Comparison of ENCODE assay signal across 8 cellular contexts in the genomic region with DNA sequence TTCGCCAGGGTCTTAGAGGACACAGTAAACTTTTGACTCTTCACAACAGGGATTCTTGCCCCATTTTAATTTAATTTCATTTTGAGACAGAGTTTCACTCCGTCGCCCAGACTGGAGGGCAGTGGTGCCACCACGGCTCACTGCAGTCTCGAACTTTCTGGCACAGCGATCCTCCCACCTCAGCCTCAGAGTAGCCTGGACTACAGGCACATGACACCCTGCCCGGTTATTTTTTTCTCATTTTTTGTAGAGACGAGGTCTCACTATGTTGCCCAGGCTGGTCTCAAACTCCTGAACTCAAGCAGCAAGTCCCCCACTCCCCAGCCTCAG. TPM values are rescaled to one million over a fixed set of nuclear protein-coding genes. Genes with fewer than 3 reads are reported as not detected.
DNase-seq lines count a peak whose midpoint lies in the region; ATAC-seq and TF ChIP-seq lines count a peak whose summit lies in the region.

No MANE protein-coding gene starts in this region.

- no peak overlapping the region for H2AFZ ChIP-seq in neural cell (ENCODE audit: low read depth, low read length)

- no peaks in the 10 kb centered on the region for H3K9me2 ChIP-seq in neural cell (ENCODE audit: insufficient read depth, low read length)

- peaks cover 10% of the 10 kb centered on the region for H3K79me2 ChIP-seq in neural cell (replicated peaks; ENCODE audit: insufficient read depth, low read length)

- peak; percentile 4 for TF ChIP-seq RAD21 in neural cell (conservative IDR thresholded peaks at IDR 0.05)

- H3K4me2 ChIP-seq in neural cell (ENCODE audit: low read length), result no peak overlapping the region

- TF ChIP-seq CTCF in BJ (IDR thresholded peaks at IDR 0.05; ENCODE audit: insufficient read depth, low read depth, low read length) (no peak), LNCAP (IDR thresholded peaks at IDR 0.05) (0 out of 2 replicates have a peak, but pooled peaks have one; percentile 4), choroid plexus epithelial cell (conservative IDR thresholded peaks at IDR 0.05; ENCODE audit: low read depth, low read length) (no peak), neural cell (IDR thresholded peaks at IDR 0.05; ENCODE audit: poor library complexity, severe bottlenecking) (no peak)

- POLR2A ChIA-PET in BJ (lab: Charles Lee), result no interaction called here

- H3K36me3 ChIP-seq in BJ (ENCODE audit: control insufficient read depth, insufficient read depth, low read length), result peaks cover 3% of the 10 kb centered on the region
- H3K36me3 ChIP-seq in neural cell (ENCODE audit: insufficient read depth, low read length), result no peaks in the 10 kb centered on the region

- ATAC-seq in GM18520 (IDR thresholded peaks at IDR 0.05; ENCODE audit: unreplicated experiment), result no peak

- no peak overlapping the region for H3K9ac ChIP-seq in neural cell (ENCODE audit: low read length)

- H3F3A ChIP-seq in neural cell (ENCODE audit: insufficient read depth, low read length, poor library complexity, severe bottlenecking), result no peaks in the 10 kb centered on the region

- H3K9me3 ChIP-seq in neural cell (ENCODE audit: low read length), result no peaks in the 10 kb centered on the region

- H3K4me3 ChIP-seq in BJ (ENCODE audit: low read depth, low read length) (peak overlapping the region; percentile 94; the same call in 1 of the 2 replicates), choroid plexus epithelial cell (ENCODE audit: low read depth, low read length) (peak overlapping the region; percentile 77), neural cell (ENCODE audit: low read length) (peak overlapping the region; percentile 81)

- DNase-seq in BJ (ENCODE audit: low read depth), result no peak
- no peak for DNase-seq in choroid plexus epithelial cell (ENCODE audit: low read depth)
- DNase-seq in DMS79 (lab: John Stamatoyannopoulos, UW), result no peak
- no peak for DNase-seq in epidermal melanocyte (ENCODE audit: insufficient read length, low spot score)
- DNase-seq in NCI-H226, result no peak

- CTCF ChIA-PET in BJ (lab: Yijun Ruan, JAX), result interaction anchor here (1.0 to 1.8 kb wide), 5 partner anchors 11 to 722 kb away, joined by 3 to 6 read pairs (median 4); no protein-coding TSS in a partner anchor

- no peak overlapping the region for H3K27ac ChIP-seq in neural cell (ENCODE audit: low read length)

- no peak for TF ChIP-seq EP300 in neural cell (conservative IDR thresholded peaks at IDR 0.05; ENCODE audit: poor library complexity, severe bottlenecking)

- H4K20me1 ChIP-seq in neural cell (ENCODE audit: insufficient read depth), result no peaks in the 10 kb centered on the region

- H3K27me3 ChIP-seq in BJ (ENCODE audit: control insufficient read depth, insufficient read depth, low read length), result no peaks in the 10 kb centered on the region
- H3K27me3 ChIP-seq in neural cell (ENCODE audit: insufficient read depth, low read depth, low read length), result no peaks in the 10 kb centered on the region

TF ChIP-seq in neural cell, 6 proteins besides CTCF, POLR2A, EP300 and RAD21:
- TF ChIP-seq, protein P1, sequence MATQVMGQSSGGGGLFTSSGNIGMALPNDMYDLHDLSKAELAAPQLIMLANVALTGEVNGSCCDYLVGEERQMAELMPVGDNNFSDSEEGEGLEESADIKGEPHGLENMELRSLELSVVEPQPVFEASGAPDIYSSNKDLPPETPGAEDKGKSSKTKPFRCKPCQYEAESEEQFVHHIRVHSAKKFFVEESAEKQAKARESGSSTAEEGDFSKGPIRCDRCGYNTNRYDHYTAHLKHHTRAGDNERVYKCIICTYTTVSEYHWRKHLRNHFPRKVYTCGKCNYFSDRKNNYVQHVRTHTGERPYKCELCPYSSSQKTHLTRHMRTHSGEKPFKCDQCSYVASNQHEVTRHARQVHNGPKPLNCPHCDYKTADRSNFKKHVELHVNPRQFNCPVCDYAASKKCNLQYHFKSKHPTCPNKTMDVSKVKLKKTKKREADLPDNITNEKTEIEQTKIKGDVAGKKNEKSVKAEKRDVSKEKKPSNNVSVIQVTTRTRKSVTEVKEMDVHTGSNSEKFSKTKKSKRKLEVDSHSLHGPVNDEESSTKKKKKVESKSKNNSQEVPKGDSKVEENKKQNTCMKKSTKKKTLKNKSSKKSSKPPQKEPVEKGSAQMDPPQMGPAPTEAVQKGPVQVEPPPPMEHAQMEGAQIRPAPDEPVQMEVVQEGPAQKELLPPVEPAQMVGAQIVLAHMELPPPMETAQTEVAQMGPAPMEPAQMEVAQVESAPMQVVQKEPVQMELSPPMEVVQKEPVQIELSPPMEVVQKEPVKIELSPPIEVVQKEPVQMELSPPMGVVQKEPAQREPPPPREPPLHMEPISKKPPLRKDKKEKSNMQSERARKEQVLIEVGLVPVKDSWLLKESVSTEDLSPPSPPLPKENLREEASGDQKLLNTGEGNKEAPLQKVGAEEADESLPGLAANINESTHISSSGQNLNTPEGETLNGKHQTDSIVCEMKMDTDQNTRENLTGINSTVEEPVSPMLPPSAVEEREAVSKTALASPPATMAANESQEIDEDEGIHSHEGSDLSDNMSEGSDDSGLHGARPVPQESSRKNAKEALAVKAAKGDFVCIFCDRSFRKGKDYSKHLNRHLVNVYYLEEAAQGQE (IDR thresholded peaks at IDR 0.05; ENCODE audit: borderline replicate concordance), result no peak
- TF ChIP-seq POLR2AphosphoS5 (IDR thresholded peaks at IDR 0.05), result no peak
- TF ChIP-seq TAF1 (IDR thresholded peaks at IDR 0.05; ENCODE audit: low read depth), result no peak
- no peak for TF ChIP-seq SMC3 (conservative IDR thresholded peaks at IDR 0.05; ENCODE audit: poor library complexity)
- TF ChIP-seq MXI1 (conservative IDR thresholded peaks at IDR 0.05; ENCODE audit: poor library complexity, severe bottlenecking), result no peak
- TF ChIP-seq EZH2 (IDR thresholded peaks at IDR 0.05; ENCODE audit: borderline replicate concordance, insufficient read depth, low read length, poor library complexity, severe bottlenecking), result no peak

RNA-seq across cellular contexts. Expression of a gene that starts 0.3 kb away (rescaled TPM):
- polyA plus RNA-seq in BJ (2011; rRNA removed), result 8.1 and 14.9 TPM in 2 replicates
- polyA minus RNA-seq in BJ (2011; rRNA and poly(A)+ RNA removed), result 7.9 and 15.0 TPM in 2 replicates
- polyA plus RNA-seq in neural cell, result 30.8 and 43.0 TPM in 2 replicates
- 28.6 and 37.5 TPM in 2 replicates for polyA minus RNA-seq in neural cell

RNA-seq across cellular contexts. Expression of a gene that starts 5.2 kb away (rescaled TPM):
- polyA plus RNA-seq in BJ (2011; rRNA removed) (not detected in 2 replicates), neural cell (not detected in 2 replicates)
- polyA minus RNA-seq in BJ (2011; rRNA and poly(A)+ RNA removed), result not detected in 2 replicates
- not detected in 2 replicates for polyA minus RNA-seq in neural cell

RNA-seq across cellular contexts. Expression of a gene that starts 21.0 kb away (rescaled TPM):
- polyA plus RNA-seq in BJ (2011; rRNA removed) (not detected in 2 replicates), neural cell (not detected in 2 replicates)
- not detected in 2 replicates for polyA minus RNA-seq in BJ (2011; rRNA and poly(A)+ RNA removed)
- not detected in 2 replicates for polyA minus RNA-seq in neural cell

RNA-seq across cellular contexts. Expression of a gene that starts 22.8 kb away (rescaled TPM):
- polyA plus RNA-seq in BJ (2011; rRNA removed) (13.1 and 16.1 TPM in 2 replicates), neural cell (13.8 and 19.0 TPM in 2 replicates)
- 6.8 and 10.7 TPM in 2 replicates for polyA minus RNA-seq in BJ (2011; rRNA and poly(A)+ RNA removed)
- polyA minus RNA-seq in neural cell, result 12.7 and 22.9 TPM in 2 replicates

RNA-seq across cellular contexts. Expression of a gene that starts 51.8 kb away (rescaled TPM):
- not detected in 2 replicates for polyA plus RNA-seq in BJ (2011; rRNA removed)
- polyA minus RNA-seq in BJ (2011; rRNA and poly(A)+ RNA removed), result not detected in 2 replicates
- not detected in 2 replicates for polyA plus RNA-seq in neural cell
- not detected in 2 replicates for polyA minus RNA-seq in neural cell
